ENCODE assay signal across 1 cellular context in genomic region chr12:50636505-50636904, GRCh38.
TF ChIP-seq lines count a peak whose summit lies in the region.

No MANE protein-coding gene starts in this region.

TF ChIP-seq in A549, 52 proteins besides CTCF, POLR2A, EP300 and RAD21 (continued from another document):
- no peak for TF ChIP-seq POLR2AphosphoS2 (conservative IDR thresholded peaks at IDR 0.05; ENCODE audit: low read length)
- TF ChIP-seq ZC3H11A (IDR thresholded peaks at IDR 0.05): no peak
- no peak for TF ChIP-seq KDM1A (IDR thresholded peaks at IDR 0.05; ENCODE audit: low read depth)
- TF ChIP-seq MAFK (IDR thresholded peaks at IDR 0.05; ENCODE audit: partially characterized antibody): no peak
- TF ChIP-seq FOSL2 (IDR thresholded peaks at IDR 0.05): no peak
- TF ChIP-seq FOSL2 (CRISPR knock-in tag; IDR thresholded peaks at IDR 0.05): no peak
- TF ChIP-seq ESRRA (IDR thresholded peaks at IDR 0.05; ENCODE audit: borderline replicate concordance, low read length): no peak
- no peak for TF ChIP-seq MAX (IDR thresholded peaks at IDR 0.05)
- no peak for TF ChIP-seq ZSCAN20 (CRISPR knock-in tag; IDR thresholded peaks at IDR 0.05)
- TF ChIP-seq USF2 (IDR thresholded peaks at IDR 0.05): no peak
- TF ChIP-seq RCOR1 (IDR thresholded peaks at IDR 0.05; ENCODE audit: low read depth, low read length): no peak
- no peak for TF ChIP-seq NFE2L2 (conservative IDR thresholded peaks at IDR 0.05; ENCODE audit: low read length)
- no peak for TF ChIP-seq EHMT2 (IDR thresholded peaks at IDR 0.05; ENCODE audit: low read depth)
- no peak for TF ChIP-seq JUN (IDR thresholded peaks at IDR 0.05)
- TF ChIP-seq PBX3 (IDR thresholded peaks at IDR 0.05): no peak
- no peak for TF ChIP-seq NR3C1 (IDR thresholded peaks at IDR 0.05)
- TF ChIP-seq E2F6 (IDR thresholded peaks at IDR 0.05; ENCODE audit: borderline replicate concordance, low read depth): no peak
- TF ChIP-seq MAZ (IDR thresholded peaks at IDR 0.05; ENCODE audit: borderline replicate concordance, low read depth, low read length): no peak
- TF ChIP-seq MYC (IDR thresholded peaks at IDR 0.05; ENCODE audit: borderline replicate concordance, low read length): no peak
TF ChIP-seq in A549: peak in this region for 0.
